In genomic region chr7:1884583-1885350, GRCh38 we compare ENCODE assay signal across 1 cellular context.
TF ChIP-seq lines count a peak whose summit lies in the region.

No MANE protein-coding gene starts in this region.

TF ChIP-seq in IMR-90, 13 proteins besides CTCF, POLR2A, EP300 and RAD21:
- no peak for TF ChIP-seq MAZ (IDR thresholded peaks at IDR 0.05; ENCODE audit: borderline replicate concordance, low read depth, low read length)
- TF ChIP-seq SMC3 (IDR thresholded peaks at IDR 0.05; ENCODE audit: low read depth, low read length) = no peak
- no peak for TF ChIP-seq MAFK (IDR thresholded peaks at IDR 0.05; ENCODE audit: low read depth, low read length)
- TF ChIP-seq RFX5 (IDR thresholded peaks at IDR 0.05; ENCODE audit: low read depth, low read length) = no peak
- no peak for TF ChIP-seq NFE2L2 (IDR thresholded peaks at IDR 0.05; ENCODE audit: low read depth, low read length)
- TF ChIP-seq CEBPB (IDR thresholded peaks at IDR 0.05; ENCODE audit: low read depth, low read length) = no peak
- TF ChIP-seq MXI1 (IDR thresholded peaks at IDR 0.05; ENCODE audit: borderline replicate concordance, low read depth, low read length) = no peak
- no peak for TF ChIP-seq BHLHE40 (IDR thresholded peaks at IDR 0.05; ENCODE audit: low read depth, low read length)
- no peak for TF ChIP-seq RCOR1 (IDR thresholded peaks at IDR 0.05; ENCODE audit: insufficient replicate concordance, low read length)
- TF ChIP-seq CHD1 (IDR thresholded peaks at IDR 0.05; ENCODE audit: low read depth, low read length) = no peak
- TF ChIP-seq FOS (IDR thresholded peaks at IDR 0.05; ENCODE audit: low read depth, low read length) = no peak
- no peak for TF ChIP-seq USF2 (IDR thresholded peaks at IDR 0.05; ENCODE audit: low read depth, low read length)
- no peak for TF ChIP-seq ELK1 (IDR thresholded peaks at IDR 0.05; ENCODE audit: borderline replicate concordance, low read depth, low read length)
TF ChIP-seq in IMR-90: peak in this region for 0.
